ENCODE assay signal across 35 cellular contexts in genomic region chr1:170599033-170599432, GRCh38.
"Had no signal": no experiment of that assay in that cellular context is flagged by ENCODE, and none has a peak within 500 bp of the region (broad histone marks: within the 10 kb centered on the region; RNA-seq: fewer than 3 reads in every experiment).

No MANE protein-coding gene starts in this region.

- DNase-seq: Karpas-422, Kasumi-1, KG1, MG63, MM.1S, MV-4-11, NCI-H1048, NCI-H1092, NCI-H1092 treated with DMSO at 0.1 percent for 48 hours, NCI-H1105, NCI-H1105 treated with DMSO at 0.1 percent for 48 hours, NCI-H1417, NCI-H1417 treated with DMSO at 0.1 percent for 48 hours, NCI-H1436, NCI-H1436 treated with DMSO at 0.1 percent for 48 hours, NCI-H146, NCI-H1694, NCI-H1694 treated with DMSO at 0.1 percent for 48 hours, NCI-H187, NCI-H187 treated with DMSO at 0.1 percent for 48 hours, NCI-H1930, NCI-H2029, NCI-H2029 treated with DMSO at 0.1 percent for 48 hours, NCI-H2081, NCI-H2081 treated with DMSO at 0.1 percent for 48 hours, NCI-H2107, NCI-H2171, NCI-H2171 treated with DMSO at 0.1 percent for 48 hours, NCI-H2227 treated with DMSO at 0.1 percent for 48 hours, NCI-H226, NCI-H345, NCI-H446, NCI-H446 treated with DMSO at 0.1 percent for 48 hours, NCI-H510A had no signal

- H3K4me2 ChIP-seq: KMS-11 had no signal

- H3K36me3 ChIP-seq: MG63 had no signal

- H3K4me3 ChIP-seq: MG63 had no signal

- H3K27ac ChIP-seq: KMS-11 had no signal

- H3K27me3 ChIP-seq: MG63 had no signal

- H3K9ac ChIP-seq: KMS-11 had no signal
